In the genomic region with DNA sequence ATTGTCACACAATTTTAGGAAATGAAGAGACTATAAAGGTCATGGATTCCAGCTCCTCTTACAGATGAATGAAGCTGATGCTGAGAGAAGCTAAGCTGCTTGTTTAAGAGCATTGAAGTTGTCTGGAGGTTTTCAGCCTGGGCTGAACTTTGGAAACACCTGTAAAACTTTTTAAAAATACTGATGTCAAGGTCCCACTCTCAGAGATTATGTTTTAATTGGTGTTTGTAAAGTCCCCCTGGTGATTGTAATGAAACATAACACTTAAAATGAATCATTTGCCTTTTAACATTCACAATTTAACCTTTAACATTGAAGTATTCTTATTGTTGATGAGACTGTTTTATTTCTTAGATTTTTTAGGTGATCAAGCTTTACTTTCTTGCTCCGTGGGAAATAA, we compare ENCODE assay signal across 11 cellular contexts. TPM values are rescaled to one million over a fixed set of nuclear protein-coding genes. Genes with fewer than 3 reads are reported as not detected.
DNase-seq lines count a peak whose midpoint lies in the region; ATAC-seq, FAIRE-seq and TF ChIP-seq lines count a peak whose summit lies in the region.
"Had no signal": no experiment of that assay in that cellular context is flagged by ENCODE, and none has a peak within 500 bp of the region (broad histone marks: within the 10 kb centered on the region; RNA-seq: fewer than 3 reads in every experiment).

No MANE protein-coding gene starts in this region.

- CTCF ChIA-PET in AG04450 (lab: Charles Lee), result interaction anchor here (0.8 to 1.3 kb wide), 3 partner anchors 13 to 77 kb away, joined by 3 to 4 read pairs (median 4); no protein-coding TSS in a partner anchor

- ATAC-seq in HG03460 (IDR thresholded peaks at IDR 0.05; ENCODE audit: unreplicated experiment), result no peak
- ATAC-seq in activated T-helper 17 cell treated with anti-CD3 and anti-CD28 coated beads, Interleukin-2, amount 50 U/mL, for 72 hours (replicated peaks), result no peak
- ATAC-seq: GM23338 had no signal

- peaks cover 52% of the 10 kb centered on the region for H3K36me3 Mint-ChIP-seq in activated T-helper 17 cell treated with anti-CD3 and anti-CD28 coated beads, Interleukin-2, amount 50 U/mL, for 72 hours (ENCODE audit: low read depth)

- FAIRE-seq in G401.6 (lab: Jason Lieb, UNC), result peak; percentile 52

- POLR2A ChIA-PET in AG04450 (lab: Yijun Ruan, JAX), result no interaction called here

- peaks cover 19% of the 10 kb centered on the region for H3K4me1 Mint-ChIP-seq in activated T-helper 17 cell treated with anti-CD3 and anti-CD28 coated beads, Interleukin-2, amount 50 U/mL, for 72 hours

- H3K27me3 ChIP-seq in AG04450 (ENCODE audit: control insufficient read depth, insufficient read depth, low read length), result no peaks in the 10 kb centered on the region

- no peaks in the 10 kb centered on the region for H3K27me3 Mint-ChIP-seq in activated T-helper 17 cell treated with anti-CD3 and anti-CD28 coated beads, Interleukin-2, amount 50 U/mL, for 72 hours

- no peak overlapping the region for H3K4me3 Mint-ChIP-seq in activated T-helper 17 cell treated with anti-CD3 and anti-CD28 coated beads, Interleukin-2, amount 50 U/mL, for 72 hours
- H3K4me3 Mint-ChIP-seq: GM23338 had no signal

- TF ChIP-seq CTCF in AG04450 (IDR thresholded peaks at IDR 0.05; ENCODE audit: low read depth, low read length), result peak; percentile 20; the same call in 1 of the 2 replicates
- peak; percentile 23 for TF ChIP-seq CTCF in fibroblast of villous mesenchyme (IDR thresholded peaks at IDR 0.05; ENCODE audit: insufficient read depth, low read depth, low read length)

- no peaks in the 10 kb centered on the region for H3K9me3 Mint-ChIP-seq in activated T-helper 17 cell treated with anti-CD3 and anti-CD28 coated beads, Interleukin-2, amount 50 U/mL, for 72 hours
- H3K9me3 Mint-ChIP-seq: GM23338 had no signal

- H3K4me3 ChIP-seq in AG04450 (ENCODE audit: low read depth, low read length), result no peak overlapping the region
- no peak overlapping the region for H3K4me3 ChIP-seq in fibroblast of villous mesenchyme (ENCODE audit: low read depth, low read length)
- H3K4me3 ChIP-seq: GM23338 had no signal

- no peaks in the 10 kb centered on the region for H3K9me3 ChIP-seq in AG04450 (ENCODE audit: control insufficient read depth, insufficient read depth, low read length)

- no peak overlapping the region for H3K27ac ChIP-seq in AG04450 (ENCODE audit: low read depth, low read length)

- no peak for DNase-seq in AG04450 (ENCODE audit: low read depth, low spot score)
- DNase-seq in RKO (ENCODE audit: low spot score), result peak; percentile 39
- no peak for DNase-seq in fibroblast of villous mesenchyme (ENCODE audit: low read depth)
- DNase-seq in NCI-H187 treated with DMSO at 0.1 percent for 48 hours (lab: John Stamatoyannopoulos, UW), result no peak
- DNase-seq in nucleus accumbens (lab: John Stamatoyannopoulos, UW), result no peak
- DNase-seq: C1 segment of cervical spinal cord, NCI-H2081 treated with DMSO at 0.1 percent for 48 hours had no signal

- no peak overlapping the region for H3K27ac Mint-ChIP-seq in activated T-helper 17 cell treated with anti-CD3 and anti-CD28 coated beads, Interleukin-2, amount 50 U/mL, for 72 hours
- H3K27ac Mint-ChIP-seq: GM23338 had no signal

RNA-seq across cellular contexts. Expression of a gene that starts 16.4 kb away (rescaled TPM):
- polyA plus RNA-seq in AG04450 (2011; rRNA removed), result 214 and 224 TPM in 2 replicates
- polyA minus RNA-seq in AG04450 (2011; rRNA and poly(A)+ RNA removed), result 309 and 330 TPM in 2 replicates
- total RNA-seq in fibroblast of villous mesenchyme, result 184 and 375 TPM in 2 replicates
- total RNA-seq in activated T-helper 17 cell treated with anti-CD3 and anti-CD28 coated beads, Interleukin-2, amount 50 U/mL, for 72 hours, result 100 to 1,000 TPM in 1 of 2 donors, 10 to 100 TPM in 1; 67.7 to 113 TPM
